In the genomic region with DNA sequence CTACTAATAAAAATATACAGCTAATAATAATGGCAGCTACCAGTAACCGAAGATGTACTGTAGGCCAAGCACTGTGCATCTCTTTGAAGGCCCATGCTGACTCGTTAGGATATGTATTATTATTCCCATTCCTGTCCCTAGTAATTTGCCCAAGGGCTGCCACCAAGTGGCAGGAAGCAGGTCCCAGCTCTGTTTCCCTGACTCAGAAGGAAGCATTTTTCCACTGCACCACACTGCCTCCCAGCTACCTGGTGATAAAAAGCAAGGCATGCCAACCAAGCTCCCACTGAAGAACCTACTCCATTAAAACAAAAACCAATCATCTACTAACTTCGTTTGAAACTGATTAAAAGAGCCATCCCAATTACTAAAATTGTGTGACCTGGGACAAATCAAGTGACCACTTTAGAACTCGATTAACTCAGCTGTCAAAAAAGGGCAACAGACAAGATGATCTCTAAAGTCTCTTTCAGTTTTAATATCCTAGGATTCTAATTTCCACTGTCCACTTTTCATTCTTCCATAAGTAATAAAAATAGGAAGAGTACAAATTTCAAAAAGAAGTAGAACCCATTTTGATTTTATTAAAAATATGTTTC, we compare ENCODE assay signal across 7 cellular contexts. TPM values are rescaled to one million over a fixed set of nuclear protein-coding genes. Genes with fewer than 3 reads are reported as not detected.
A peak's percentile ranks its signal among the peaks of the same experiment; 100 is the strongest.
DNase-seq lines count a peak whose midpoint lies in the region; ATAC-seq and TF ChIP-seq lines count a peak whose summit lies in the region.

No MANE protein-coding gene starts in this region.

- H3K27me3 ChIP-seq in right cardiac atrium (ENCODE audit: control insufficient read depth, insufficient read depth) (no peaks in the 10 kb centered on the region), spleen (replicated peaks in 1 of 7) (no peaks in the 10 kb centered on the region)

- ATAC-seq in WTC11 (peak; percentile 96), right cardiac atrium (peak; percentile 85 to 91)

- peaks cover 8% of the 10 kb centered on the region for H3K9me3 Mint-ChIP-seq in WTC11

- no peak overlapping the region for H3K4me3 ChIP-seq in right cardiac atrium (ENCODE audit: low read length)
- no peak overlapping the region for H3K4me3 ChIP-seq in spleen

- H3K36me3 ChIP-seq in spleen = no peaks in the 10 kb centered on the region

- POLR2A ChIA-PET in WTC11 (lab: Charles Lee) = interaction anchor here (1.1 kb wide), 1 partner anchor 24 kb away, joined by 5 read pairs; a partner anchor contains a TSS

- DNase-seq in GM13977 (ENCODE audit: low spot score) (no peak), NCI-H2029 treated with DMSO at 0.1 percent for 48 hours (lab: John Stamatoyannopoulos, UW) (peak; percentile 32), WTC11 (ENCODE audit: low spot score) (peak; percentile 39), right cardiac atrium (peak in 2 of 3 donors; percentile 32 to 58), spleen (no peak), T-helper 9 cell (no peak)
- DNase-seq in stimulated activated CD4-positive, alpha-beta T cell treated with anti-CD3 and anti-CD28 coated beads, Interleukin-4, amount 100 ng/mL, for 24 hours = no peak

- no peak overlapping the region for H3K4me3 Mint-ChIP-seq in WTC11

- in situ Hi-C loops in GM13977 (cut with MboI; ENCODE audit: low pct_unique_long_range_greater_than_20kb, low sequenced_read_pairs, unreplicated experiment) = loop anchor here (5.0 to 25.0 kb wide), 2 partner anchors 235 to 935 kb away; no protein-coding TSS in a partner anchor

- H3K27ac Mint-ChIP-seq in WTC11 = no peak overlapping the region

- H3K27me3 Mint-ChIP-seq in WTC11 (ENCODE audit: low read depth) = no peaks in the 10 kb centered on the region

- 37% methylated on average over 4 of the region's 4 CpGs for WGBS in right cardiac atrium
- 34 to 60% (median 53%) methylated on average over 4 of the region's 4 CpGs for WGBS in spleen, 5 donors

- peak; percentile 50 for TF ChIP-seq CTCF in GM13977 (IDR thresholded peaks at IDR 0.05; ENCODE audit: extremely low read depth, insufficient read depth, missing control alignments)
- TF ChIP-seq CTCF in WTC11 (IDR thresholded peaks at IDR 0.05) = no peak
- peak in 9 of 11 experiments; percentile 16 to 73 (median 52) for TF ChIP-seq CTCF in spleen (IDR thresholded peaks at IDR 0.05 in 8 of 11, conservative IDR thresholded peaks at IDR 0.05 in 3 of 11)

- H3K36me3 Mint-ChIP-seq in WTC11 = peaks cover 4% of the 10 kb centered on the region; the same call in 1 of the 2 replicates

- CTCF ChIA-PET in WTC11 (lab: Charles Lee) = interaction anchor here (0.6 to 2.0 kb wide), 39 partner anchors 9 to 402 kb away, joined by 3 to 48 read pairs (median 4); a partner anchor contains a TSS

- H3K4me1 Mint-ChIP-seq in WTC11 = peaks cover 20% of the 10 kb centered on the region

- no peak for TF ChIP-seq POLR2A in spleen (IDR thresholded peaks at IDR 0.05)

- intact Hi-C loops in right cardiac atrium (cut with DNase I) (loop anchor here (5.0 to 10.0 kb wide), 4 partner anchors 93 to 235 kb away; a partner anchor contains a TSS), spleen (cut with DNase I; ENCODE audit: low total_unique reads) (loop anchor here (2.0 to 10.0 kb wide), 3 partner anchors 173 to 233 kb away; no protein-coding TSS in a partner anchor)

- H3K9me3 ChIP-seq in right cardiac atrium (ENCODE audit: control insufficient read depth, low read length) (no peaks in the 10 kb centered on the region), spleen (no peaks in the 10 kb centered on the region)

- H3K4me1 ChIP-seq in right cardiac atrium (ENCODE audit: control insufficient read depth, insufficient read depth, low read length) = no peaks in the 10 kb centered on the region
- peaks cover 0 to 13% (median 5%) of the 10 kb centered on the region in 6 donors for H3K4me1 ChIP-seq in spleen

- H3K27ac ChIP-seq in right cardiac atrium (ENCODE audit: low read length) (no peak overlapping the region), spleen (no peak overlapping the region)

TF ChIP-seq in WTC11, 78 proteins besides CTCF, POLR2A, EP300 and RAD21:
- TF ChIP-seq, protein P1, sequence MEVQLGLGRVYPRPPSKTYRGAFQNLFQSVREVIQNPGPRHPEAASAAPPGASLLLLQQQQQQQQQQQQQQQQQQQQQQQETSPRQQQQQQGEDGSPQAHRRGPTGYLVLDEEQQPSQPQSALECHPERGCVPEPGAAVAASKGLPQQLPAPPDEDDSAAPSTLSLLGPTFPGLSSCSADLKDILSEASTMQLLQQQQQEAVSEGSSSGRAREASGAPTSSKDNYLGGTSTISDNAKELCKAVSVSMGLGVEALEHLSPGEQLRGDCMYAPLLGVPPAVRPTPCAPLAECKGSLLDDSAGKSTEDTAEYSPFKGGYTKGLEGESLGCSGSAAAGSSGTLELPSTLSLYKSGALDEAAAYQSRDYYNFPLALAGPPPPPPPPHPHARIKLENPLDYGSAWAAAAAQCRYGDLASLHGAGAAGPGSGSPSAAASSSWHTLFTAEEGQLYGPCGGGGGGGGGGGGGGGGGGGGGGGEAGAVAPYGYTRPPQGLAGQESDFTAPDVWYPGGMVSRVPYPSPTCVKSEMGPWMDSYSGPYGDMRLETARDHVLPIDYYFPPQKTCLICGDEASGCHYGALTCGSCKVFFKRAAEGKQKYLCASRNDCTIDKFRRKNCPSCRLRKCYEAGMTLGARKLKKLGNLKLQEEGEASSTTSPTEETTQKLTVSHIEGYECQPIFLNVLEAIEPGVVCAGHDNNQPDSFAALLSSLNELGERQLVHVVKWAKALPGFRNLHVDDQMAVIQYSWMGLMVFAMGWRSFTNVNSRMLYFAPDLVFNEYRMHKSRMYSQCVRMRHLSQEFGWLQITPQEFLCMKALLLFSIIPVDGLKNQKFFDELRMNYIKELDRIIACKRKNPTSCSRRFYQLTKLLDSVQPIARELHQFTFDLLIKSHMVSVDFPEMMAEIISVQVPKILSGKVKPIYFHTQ (CRISPR knock-in tag; IDR thresholded peaks at IDR 0.05) = no peak
- no peak for TF ChIP-seq ZNF138 (CRISPR knock-in tag; conservative IDR thresholded peaks at IDR 0.05)
- TF ChIP-seq, protein P2, sequence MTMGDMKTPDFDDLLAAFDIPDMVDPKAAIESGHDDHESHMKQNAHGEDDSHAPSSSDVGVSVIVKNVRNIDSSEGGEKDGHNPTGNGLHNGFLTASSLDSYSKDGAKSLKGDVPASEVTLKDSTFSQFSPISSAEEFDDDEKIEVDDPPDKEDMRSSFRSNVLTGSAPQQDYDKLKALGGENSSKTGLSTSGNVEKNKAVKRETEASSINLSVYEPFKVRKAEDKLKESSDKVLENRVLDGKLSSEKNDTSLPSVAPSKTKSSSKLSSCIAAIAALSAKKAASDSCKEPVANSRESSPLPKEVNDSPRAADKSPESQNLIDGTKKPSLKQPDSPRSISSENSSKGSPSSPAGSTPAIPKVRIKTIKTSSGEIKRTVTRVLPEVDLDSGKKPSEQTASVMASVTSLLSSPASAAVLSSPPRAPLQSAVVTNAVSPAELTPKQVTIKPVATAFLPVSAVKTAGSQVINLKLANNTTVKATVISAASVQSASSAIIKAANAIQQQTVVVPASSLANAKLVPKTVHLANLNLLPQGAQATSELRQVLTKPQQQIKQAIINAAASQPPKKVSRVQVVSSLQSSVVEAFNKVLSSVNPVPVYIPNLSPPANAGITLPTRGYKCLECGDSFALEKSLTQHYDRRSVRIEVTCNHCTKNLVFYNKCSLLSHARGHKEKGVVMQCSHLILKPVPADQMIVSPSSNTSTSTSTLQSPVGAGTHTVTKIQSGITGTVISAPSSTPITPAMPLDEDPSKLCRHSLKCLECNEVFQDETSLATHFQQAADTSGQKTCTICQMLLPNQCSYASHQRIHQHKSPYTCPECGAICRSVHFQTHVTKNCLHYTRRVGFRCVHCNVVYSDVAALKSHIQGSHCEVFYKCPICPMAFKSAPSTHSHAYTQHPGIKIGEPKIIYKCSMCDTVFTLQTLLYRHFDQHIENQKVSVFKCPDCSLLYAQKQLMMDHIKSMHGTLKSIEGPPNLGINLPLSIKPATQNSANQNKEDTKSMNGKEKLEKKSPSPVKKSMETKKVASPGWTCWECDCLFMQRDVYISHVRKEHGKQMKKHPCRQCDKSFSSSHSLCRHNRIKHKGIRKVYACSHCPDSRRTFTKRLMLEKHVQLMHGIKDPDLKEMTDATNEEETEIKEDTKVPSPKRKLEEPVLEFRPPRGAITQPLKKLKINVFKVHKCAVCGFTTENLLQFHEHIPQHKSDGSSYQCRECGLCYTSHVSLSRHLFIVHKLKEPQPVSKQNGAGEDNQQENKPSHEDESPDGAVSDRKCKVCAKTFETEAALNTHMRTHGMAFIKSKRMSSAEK (CRISPR knock-in tag; IDR thresholded peaks at IDR 0.05; ENCODE audit: borderline replicate concordance) = no peak
- TF ChIP-seq, protein P3, sequence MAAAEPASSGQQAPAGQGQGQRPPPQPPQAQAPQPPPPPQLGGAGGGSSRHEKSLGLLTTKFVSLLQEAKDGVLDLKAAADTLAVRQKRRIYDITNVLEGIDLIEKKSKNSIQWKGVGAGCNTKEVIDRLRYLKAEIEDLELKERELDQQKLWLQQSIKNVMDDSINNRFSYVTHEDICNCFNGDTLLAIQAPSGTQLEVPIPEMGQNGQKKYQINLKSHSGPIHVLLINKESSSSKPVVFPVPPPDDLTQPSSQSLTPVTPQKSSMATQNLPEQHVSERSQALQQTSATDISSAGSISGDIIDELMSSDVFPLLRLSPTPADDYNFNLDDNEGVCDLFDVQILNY (CRISPR knock-in tag; IDR thresholded peaks at IDR 0.05) = no peak
- TF ChIP-seq, protein P4, sequence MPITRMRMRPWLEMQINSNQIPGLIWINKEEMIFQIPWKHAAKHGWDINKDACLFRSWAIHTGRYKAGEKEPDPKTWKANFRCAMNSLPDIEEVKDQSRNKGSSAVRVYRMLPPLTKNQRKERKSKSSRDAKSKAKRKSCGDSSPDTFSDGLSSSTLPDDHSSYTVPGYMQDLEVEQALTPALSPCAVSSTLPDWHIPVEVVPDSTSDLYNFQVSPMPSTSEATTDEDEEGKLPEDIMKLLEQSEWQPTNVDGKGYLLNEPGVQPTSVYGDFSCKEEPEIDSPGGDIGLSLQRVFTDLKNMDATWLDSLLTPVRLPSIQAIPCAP (CRISPR knock-in tag; IDR thresholded peaks at IDR 0.05) = no peak
- TF ChIP-seq TEAD1 (CRISPR knock-in tag; IDR thresholded peaks at IDR 0.05) = no peak
- TF ChIP-seq ETV6 (CRISPR knock-in tag; IDR thresholded peaks at IDR 0.05) = no peak
- no peak for TF ChIP-seq TEAD4 (CRISPR knock-in tag; IDR thresholded peaks at IDR 0.05)
- TF ChIP-seq EMX1 (CRISPR knock-in tag; IDR thresholded peaks at IDR 0.05) = no peak
- TF ChIP-seq ZNF396 (CRISPR knock-in tag; IDR thresholded peaks at IDR 0.05; ENCODE audit: borderline replicate concordance) = no peak

RNA-seq across cellular contexts. Expression of a gene that starts 24.3 kb away (rescaled TPM):
- total RNA-seq in WTC11 (2021) (28.5 to 31.4 TPM (median 30.1 TPM) in 3 replicates), right cardiac atrium (10 to 100 TPM in 2 of 4 donors, 1 to 10 TPM in 2; 8.9 to 14.7 (median 10.7) TPM), spleen (10 to 100 TPM; 24.6 to 43.7 (median 30.1) TPM)
- polyA plus RNA-seq in right cardiac atrium (4.3 TPM), spleen (1 to 10 TPM; 5.4 to 9.5 (median 7.6) TPM)

Comparison
In these comparisons a context has a peak if more than half of its experiments do, and no peak if none do; other contexts are left out.
1. DNase-seq: peak in NCI-H2029 treated with DMSO at 0.1 percent for 48 hours (single experiment), WTC11 (single experiment) and right cardiac atrium (2 of 3); none in GM13977 (single experiment), spleen (single experiment), stimulated activated CD4-positive, alpha-beta T cell treated with anti-CD3 and anti-CD28 coated beads, Interleukin-4, amount 100 ng/mL, for 24 hours (single experiment) and T-helper 9 cell (single experiment).